In genomic region chr22:42388130-42388797, GRCh38 we compare ENCODE assay signal across 11 cellular contexts. TPM values are rescaled to one million over a fixed set of nuclear protein-coding genes. Genes with fewer than 3 reads are reported as not detected.
DNase-seq lines count a peak whose midpoint lies in the region; ATAC-seq, FAIRE-seq and TF ChIP-seq lines count a peak whose summit lies in the region.
"Had no signal": no experiment of that assay in that cellular context is flagged by ENCODE, and none has a peak within 500 bp of the region (broad histone marks: within the 10 kb centered on the region; RNA-seq: fewer than 3 reads in every experiment).

No MANE protein-coding gene starts in this region.

- ATAC-seq in Right ventricle myocardium inferior = no peak
- no peak for ATAC-seq in activated T-cell treated with anti-CD3 and anti-CD28 coated beads, Interleukin-2, amount 50 U/mL, for 72 hours (replicated peaks in 1 of 2)
- ATAC-seq in activated T-helper 17 cell treated with anti-CD3 and anti-CD28 coated beads, Interleukin-2, amount 50 U/mL, for 72 hours (replicated peaks) = no peak

- DNase-seq in Right ventricle myocardium inferior (ENCODE audit: missing footprints) (peak; percentile 35), right atrium auricular region (ENCODE audit: low spot score) (no peak), NCI-H446 (lab: John Stamatoyannopoulos, UW) (peak; percentile 88 to 94), cerebellar nuclear complex (lab: John Stamatoyannopoulos, UW) (peak; percentile 71 to 74), urothelium cell line (ENCODE audit: low spot score) (peak; percentile 42), islet precursor cell (no peak)
- DNase-seq in activated T-cell treated with anti-CD3 and anti-CD28 coated beads, Interleukin-2, amount 50 U/mL, for 72 hours = no peak
- DNase-seq: erythroblast had no signal

- H3K9me3 ChIP-seq in right atrium auricular region = no peaks in the 10 kb centered on the region
- H3K9me3 ChIP-seq: thoracic aorta had no signal

- no peak overlapping the region for H3K4me3 ChIP-seq in right atrium auricular region
- H3K4me3 ChIP-seq: thoracic aorta had no signal

- H3K4me1 ChIP-seq in right atrium auricular region = no peaks in the 10 kb centered on the region

- H3K27me3 ChIP-seq in right atrium auricular region = no peaks in the 10 kb centered on the region

- no peaks in the 10 kb centered on the region for H3K4me1 Mint-ChIP-seq in activated T-cell treated with anti-CD3 and anti-CD28 coated beads, Interleukin-2, amount 50 U/mL, for 72 hours (ENCODE audit: low read depth)
- H3K4me1 Mint-ChIP-seq in activated T-helper 17 cell treated with anti-CD3 and anti-CD28 coated beads, Interleukin-2, amount 50 U/mL, for 72 hours = no peaks in the 10 kb centered on the region

- H3K36me3 ChIP-seq in right atrium auricular region = no peaks in the 10 kb centered on the region
- H3K36me3 ChIP-seq: thoracic aorta had no signal

- H3K27ac Mint-ChIP-seq in activated T-cell treated with anti-CD3 and anti-CD28 coated beads, Interleukin-2, amount 50 U/mL, for 72 hours = no peak overlapping the region
- H3K27ac Mint-ChIP-seq in activated T-helper 17 cell treated with anti-CD3 and anti-CD28 coated beads, Interleukin-2, amount 50 U/mL, for 72 hours = no peak overlapping the region

- no peak for FAIRE-seq in urothelium cell line (lab: Jason Lieb, UNC)
- FAIRE-seq: GM12891 had no signal

- no peaks in the 10 kb centered on the region for H3K9me3 Mint-ChIP-seq in activated T-cell treated with anti-CD3 and anti-CD28 coated beads, Interleukin-2, amount 50 U/mL, for 72 hours
- no peaks in the 10 kb centered on the region for H3K9me3 Mint-ChIP-seq in activated T-helper 17 cell treated with anti-CD3 and anti-CD28 coated beads, Interleukin-2, amount 50 U/mL, for 72 hours

- intact Hi-C loops in Right ventricle myocardium inferior (cut with DNase I) = no loop called here

- no peaks in the 10 kb centered on the region for H3K36me3 Mint-ChIP-seq in activated T-cell treated with anti-CD3 and anti-CD28 coated beads, Interleukin-2, amount 50 U/mL, for 72 hours (ENCODE audit: insufficient read depth in 2 of 2)
- H3K36me3 Mint-ChIP-seq in activated T-helper 17 cell treated with anti-CD3 and anti-CD28 coated beads, Interleukin-2, amount 50 U/mL, for 72 hours (ENCODE audit: low read depth) = no peaks in the 10 kb centered on the region

- TF ChIP-seq CTCF in right atrium auricular region (IDR thresholded peaks at IDR 0.05) = no peak

- peaks cover 5% of the 10 kb centered on the region for H3K27me3 Mint-ChIP-seq in activated T-cell treated with anti-CD3 and anti-CD28 coated beads, Interleukin-2, amount 50 U/mL, for 72 hours (ENCODE audit: low read depth)
- peaks cover 3% of the 10 kb centered on the region for H3K27me3 Mint-ChIP-seq in activated T-helper 17 cell treated with anti-CD3 and anti-CD28 coated beads, Interleukin-2, amount 50 U/mL, for 72 hours

- no peak overlapping the region for H3K4me3 Mint-ChIP-seq in activated T-cell treated with anti-CD3 and anti-CD28 coated beads, Interleukin-2, amount 50 U/mL, for 72 hours
- no peak overlapping the region for H3K4me3 Mint-ChIP-seq in activated T-helper 17 cell treated with anti-CD3 and anti-CD28 coated beads, Interleukin-2, amount 50 U/mL, for 72 hours

- H3K27ac ChIP-seq in right atrium auricular region = no peak overlapping the region
- H3K27ac ChIP-seq: thoracic aorta had no signal

RNA-seq across cellular contexts. Expression of gene NFAM1, which starts 43.9 kb away (rescaled TPM):
- total RNA-seq in Right ventricle myocardium inferior (2.9 TPM), right atrium auricular region (1 to 10 TPM in 1 of 2 donors, under 1 TPM in 1; 0.74 to 3.5 TPM)
- under 1 TPM; 0.19 to 0.31 TPM for total RNA-seq in activated T-cell treated with anti-CD3 and anti-CD28 coated beads, Interleukin-2, amount 50 U/mL, for 72 hours
- total RNA-seq in activated T-helper 17 cell treated with anti-CD3 and anti-CD28 coated beads, Interleukin-2, amount 50 U/mL, for 72 hours = under 1 TPM; 0.15 to 0.40 TPM

Comparison
In these comparisons a context has a peak if more than half of its experiments do, and no peak if none do; other contexts are left out.
1. DNase-seq: peak in Right ventricle myocardium inferior (single experiment), NCI-H446 (2 of 2), cerebellar nuclear complex (2 of 2) and urothelium cell line (single experiment); none in right atrium auricular region (single experiment), activated T-cell treated with anti-CD3 and anti-CD28 coated beads, Interleukin-2, amount 50 U/mL, for 72 hours (0 of 2) and islet precursor cell (single experiment).